2 cellular contexts compared by ENCODE assay signal in the genomic region with DNA sequence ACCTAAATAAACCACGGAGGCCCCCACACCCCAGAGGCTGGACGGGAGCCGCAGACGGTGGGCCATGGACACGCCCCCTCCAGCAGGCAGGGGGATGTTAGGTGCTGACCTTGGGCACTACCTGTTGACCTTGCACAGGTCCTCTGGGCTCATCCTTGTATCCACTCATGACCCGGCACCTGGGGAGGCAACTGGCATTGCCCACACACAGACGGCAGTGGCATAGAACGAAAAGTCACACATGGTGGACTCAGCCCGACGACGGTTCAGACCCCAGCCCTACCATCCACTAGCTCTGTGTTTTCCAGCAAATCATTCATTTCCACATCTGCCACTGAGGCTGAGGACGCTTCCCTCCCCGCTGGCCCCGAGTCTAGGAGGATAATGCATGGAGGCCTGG.
TF ChIP-seq lines count a peak whose summit lies in the region.

No MANE protein-coding gene starts in this region.

TF ChIP-seq in GM23338, 12 proteins besides CTCF, POLR2A, EP300 and RAD21:
- TF ChIP-seq, protein P1, sequence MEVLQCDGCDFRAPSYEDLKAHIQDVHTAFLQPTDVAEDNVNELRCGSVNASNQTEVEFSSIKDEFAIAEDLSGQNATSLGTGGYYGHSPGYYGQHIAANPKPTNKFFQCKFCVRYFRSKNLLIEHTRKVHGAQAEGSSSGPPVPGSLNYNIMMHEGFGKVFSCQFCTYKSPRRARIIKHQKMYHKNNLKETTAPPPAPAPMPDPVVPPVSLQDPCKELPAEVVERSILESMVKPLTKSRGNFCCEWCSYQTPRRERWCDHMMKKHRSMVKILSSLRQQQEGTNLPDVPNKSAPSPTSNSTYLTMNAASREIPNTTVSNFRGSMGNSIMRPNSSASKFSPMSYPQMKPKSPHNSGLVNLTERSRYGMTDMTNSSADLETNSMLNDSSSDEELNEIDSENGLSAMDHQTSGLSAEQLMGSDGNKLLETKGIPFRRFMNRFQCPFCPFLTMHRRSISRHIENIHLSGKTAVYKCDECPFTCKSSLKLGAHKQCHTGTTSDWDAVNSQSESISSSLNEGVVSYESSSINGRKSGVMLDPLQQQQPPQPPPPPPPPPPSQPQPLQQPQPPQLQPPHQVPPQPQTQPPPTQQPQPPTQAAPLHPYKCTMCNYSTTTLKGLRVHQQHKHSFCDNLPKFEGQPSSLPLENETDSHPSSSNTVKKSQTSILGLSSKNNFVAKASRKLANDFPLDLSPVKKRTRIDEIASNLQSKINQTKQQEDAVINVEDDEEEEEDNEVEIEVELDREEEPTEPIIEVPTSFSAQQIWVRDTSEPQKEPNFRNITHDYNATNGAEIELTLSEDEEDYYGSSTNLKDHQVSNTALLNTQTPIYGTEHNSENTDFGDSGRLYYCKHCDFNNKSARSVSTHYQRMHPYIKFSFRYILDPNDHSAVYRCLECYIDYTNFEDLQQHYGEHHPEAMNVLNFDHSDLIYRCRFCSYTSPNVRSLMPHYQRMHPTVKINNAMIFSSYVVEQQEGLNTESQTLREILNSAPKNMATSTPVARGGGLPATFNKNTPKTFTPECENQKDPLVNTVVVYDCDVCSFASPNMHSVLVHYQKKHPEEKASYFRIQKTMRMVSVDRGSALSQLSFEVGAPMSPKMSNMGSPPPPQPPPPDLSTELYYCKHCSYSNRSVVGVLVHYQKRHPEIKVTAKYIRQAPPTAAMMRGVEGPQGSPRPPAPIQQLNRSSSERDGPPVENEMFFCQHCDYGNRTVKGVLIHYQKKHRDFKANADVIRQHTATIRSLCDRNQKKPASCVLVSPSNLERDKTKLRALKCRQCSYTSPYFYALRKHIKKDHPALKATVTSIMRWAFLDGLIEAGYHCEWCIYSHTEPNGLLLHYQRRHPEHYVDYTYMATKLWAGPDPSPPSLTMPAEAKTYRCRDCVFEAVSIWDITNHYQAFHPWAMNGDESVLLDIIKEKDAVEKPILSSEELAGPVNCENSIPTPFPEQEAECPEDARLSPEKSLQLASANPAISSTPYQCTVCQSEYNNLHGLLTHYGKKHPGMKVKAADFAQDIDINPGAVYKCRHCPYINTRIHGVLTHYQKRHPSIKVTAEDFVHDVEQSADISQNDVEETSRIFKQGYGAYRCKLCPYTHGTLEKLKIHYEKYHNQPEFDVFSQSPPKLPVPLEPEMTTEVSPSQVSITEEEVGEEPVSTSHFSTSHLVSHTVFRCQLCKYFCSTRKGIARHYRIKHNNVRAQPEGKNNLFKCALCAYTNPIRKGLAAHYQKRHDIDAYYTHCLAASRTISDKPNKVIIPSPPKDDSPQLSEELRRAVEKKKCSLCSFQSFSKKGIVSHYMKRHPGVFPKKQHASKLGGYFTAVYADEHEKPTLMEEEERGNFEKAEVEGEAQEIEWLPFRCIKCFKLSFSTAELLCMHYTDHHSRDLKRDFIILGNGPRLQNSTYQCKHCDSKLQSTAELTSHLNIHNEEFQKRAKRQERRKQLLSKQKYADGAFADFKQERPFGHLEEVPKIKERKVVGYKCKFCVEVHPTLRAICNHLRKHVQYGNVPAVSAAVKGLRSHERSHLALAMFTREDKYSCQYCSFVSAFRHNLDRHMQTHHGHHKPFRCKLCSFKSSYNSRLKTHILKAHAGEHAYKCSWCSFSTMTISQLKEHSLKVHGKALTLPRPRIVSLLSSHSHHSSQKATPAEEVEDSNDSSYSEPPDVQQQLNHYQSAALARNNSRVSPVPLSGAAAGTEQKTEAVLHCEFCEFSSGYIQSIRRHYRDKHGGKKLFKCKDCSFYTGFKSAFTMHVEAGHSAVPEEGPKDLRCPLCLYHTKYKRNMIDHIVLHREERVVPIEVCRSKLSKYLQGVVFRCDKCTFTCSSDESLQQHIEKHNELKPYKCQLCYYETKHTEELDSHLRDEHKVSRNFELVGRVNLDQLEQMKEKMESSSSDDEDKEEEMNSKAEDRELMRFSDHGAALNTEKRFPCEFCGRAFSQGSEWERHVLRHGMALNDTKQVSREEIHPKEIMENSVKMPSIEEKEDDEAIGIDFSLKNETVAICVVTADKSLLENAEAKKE (CRISPR knock-in tag; IDR thresholded peaks at IDR 0.05): no peak
- TF ChIP-seq JUNB (IDR thresholded peaks at IDR 0.05; ENCODE audit: unreplicated experiment) (no peak), ZNF331 (CRISPR knock-in tag; IDR thresholded peaks at IDR 0.05; ENCODE audit: low read depth) (no peak), STAT1 (IDR thresholded peaks at IDR 0.05; ENCODE audit: unreplicated experiment) (no peak), NANOG (IDR thresholded peaks at IDR 0.05; ENCODE audit: borderline replicate concordance) (no peak)

TF ChIP-seq in H1, 55 proteins besides CTCF, POLR2A, EP300 and RAD21 (continued from another document):
- TF ChIP-seq TAF1 (IDR thresholded peaks at IDR 0.05; ENCODE audit: low read depth, low read length) (no peak), EZH2 (IDR thresholded peaks at IDR 0.05; ENCODE audit: low read depth, low read length, severe bottlenecking) (no peak), JUN (IDR thresholded peaks at IDR 0.05; ENCODE audit: low read depth, low read length) (no peak), SAP30 (IDR thresholded peaks at IDR 0.05; ENCODE audit: insufficient read depth, insufficient replicate concordance, low read length) (no peak), SP4 (IDR thresholded peaks at IDR 0.05; ENCODE audit: low read length) (no peak), BACH1 (IDR thresholded peaks at IDR 0.05; ENCODE audit: low read length) (no peak), CBX8 (IDR thresholded peaks at IDR 0.05; ENCODE audit: borderline replicate concordance, low read depth, low read length) (no peak), TAF7 (optimal IDR thresholded peaks at IDR 0.05; ENCODE audit: borderline replicate concordance, low read depth, low read length) (no peak), EGR1 (IDR thresholded peaks at IDR 0.05; ENCODE audit: borderline replicate concordance, low read depth, low read length) (no peak), PHF8 (conservative IDR thresholded peaks at IDR 0.05; ENCODE audit: low read depth, low read length) (no peak), KDM4A (IDR thresholded peaks at IDR 0.05; ENCODE audit: low read depth, low read length, severe bottlenecking) (no peak), SUZ12 (IDR thresholded peaks at IDR 0.05; ENCODE audit: low read length) (no peak), HDAC6 (IDR thresholded peaks at IDR 0.05; ENCODE audit: low read depth, low read length) (no peak), KDM1A (IDR thresholded peaks at IDR 0.05; ENCODE audit: borderline replicate concordance, low read length) (no peak)
- TF ChIP-seq, protein P2, sequence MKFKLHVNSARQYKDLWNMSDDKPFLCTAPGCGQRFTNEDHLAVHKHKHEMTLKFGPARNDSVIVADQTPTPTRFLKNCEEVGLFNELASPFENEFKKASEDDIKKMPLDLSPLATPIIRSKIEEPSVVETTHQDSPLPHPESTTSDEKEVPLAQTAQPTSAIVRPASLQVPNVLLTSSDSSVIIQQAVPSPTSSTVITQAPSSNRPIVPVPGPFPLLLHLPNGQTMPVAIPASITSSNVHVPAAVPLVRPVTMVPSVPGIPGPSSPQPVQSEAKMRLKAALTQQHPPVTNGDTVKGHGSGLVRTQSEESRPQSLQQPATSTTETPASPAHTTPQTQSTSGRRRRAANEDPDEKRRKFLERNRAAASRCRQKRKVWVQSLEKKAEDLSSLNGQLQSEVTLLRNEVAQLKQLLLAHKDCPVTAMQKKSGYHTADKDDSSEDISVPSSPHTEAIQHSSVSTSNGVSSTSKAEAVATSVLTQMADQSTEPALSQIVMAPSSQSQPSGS (IDR thresholded peaks at IDR 0.05; ENCODE audit: low read length): no peak
